Comparison of ENCODE assay signal across 1 cellular context in genomic region chr2:134141598-134142340, GRCh38.
TF ChIP-seq lines count a peak whose summit lies in the region.

No MANE protein-coding gene starts in this region.

TF ChIP-seq in IMR-90, 13 proteins besides CTCF, POLR2A, EP300 and RAD21 (continued from another document):
- TF ChIP-seq CHD1 (IDR thresholded peaks at IDR 0.05; ENCODE audit: low read depth, low read length), result no peak
- no peak for TF ChIP-seq FOS (IDR thresholded peaks at IDR 0.05; ENCODE audit: low read depth, low read length)
- no peak for TF ChIP-seq RFX5 (IDR thresholded peaks at IDR 0.05; ENCODE audit: low read depth, low read length)
